ENCODE assay signal across 8 cellular contexts in the genomic region with DNA sequence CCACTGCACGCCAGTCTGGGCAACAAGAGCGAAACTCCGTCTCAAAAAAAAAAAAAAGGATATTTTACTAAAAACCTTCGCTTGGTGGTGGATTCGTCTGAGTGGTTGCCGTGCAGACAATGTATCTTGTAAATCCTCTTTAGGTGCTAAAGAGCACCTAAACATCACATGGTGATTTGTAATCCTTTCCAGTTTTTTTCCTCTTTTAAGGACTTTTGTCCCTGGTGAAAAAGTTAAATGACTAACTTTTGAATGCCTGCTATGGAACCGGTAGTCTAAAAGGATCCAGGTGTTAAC. TPM values are rescaled to one million over a fixed set of nuclear protein-coding genes. Genes with fewer than 3 reads are reported as not detected.
DNase-seq lines count a peak whose midpoint lies in the region; ATAC-seq and TF ChIP-seq lines count a peak whose summit lies in the region.

No MANE protein-coding gene starts in this region.

- peaks cover 26% of the 10 kb centered on the region for H3K4me1 Mint-ChIP-seq in activated CD4-positive, alpha-beta T cell treated with anti-CD3 and anti-CD28 coated beads, Interleukin-2, amount 10 ng/mL, durations not matched to agents 24 days and 14 days
- H3K4me1 Mint-ChIP-seq in immature natural killer cell = peaks cover 26 to 37% of the 10 kb centered on the region in 2 donors

- DNase-seq in activated CD4-positive, alpha-beta T cell treated with anti-CD3 and anti-CD28 coated beads, Interleukin-2, amount 10 ng/mL, durations not matched to agents 24 days and 14 days = no peak
- DNase-seq in activated CD4-positive, alpha-beta T cell treated with anti-CD3 and anti-CD28 coated beads for 4 hours = no peak
- DNase-seq in immature natural killer cell = no peak
- DNase-seq in substantia nigra (lab: John Stamatoyannopoulos, UW) = no peak
- DNase-seq in OCI-M1 (lab: John Stamatoyannopoulos, UW) = no peak
- no peak for DNase-seq in NCI-H2196 (lab: John Stamatoyannopoulos, UW; ENCODE audit: unreplicated experiment)

- peak overlapping the region; percentile 94 for H3K27ac Mint-ChIP-seq in activated CD4-positive, alpha-beta T cell treated with anti-CD3 and anti-CD28 coated beads, Interleukin-2, amount 10 ng/mL, durations not matched to agents 24 days and 14 days
- peak overlapping the region; percentile 89 to 98 (median 92) for H3K27ac Mint-ChIP-seq in immature natural killer cell

- peak overlapping the region; percentile 69 for H3K4me3 ChIP-seq in WI38 (ENCODE audit: low read depth, low read length)

- H3K36me3 Mint-ChIP-seq in activated CD4-positive, alpha-beta T cell treated with anti-CD3 and anti-CD28 coated beads, Interleukin-2, amount 10 ng/mL, durations not matched to agents 24 days and 14 days (ENCODE audit: low read depth) = peaks cover 16% of the 10 kb centered on the region
- no peaks in the 10 kb centered on the region for H3K36me3 Mint-ChIP-seq in immature natural killer cell

- no peak for ATAC-seq in HG02981 (IDR thresholded peaks at IDR 0.05; ENCODE audit: unreplicated experiment)

- H3K9me3 Mint-ChIP-seq in activated CD4-positive, alpha-beta T cell treated with anti-CD3 and anti-CD28 coated beads, Interleukin-2, amount 10 ng/mL, durations not matched to agents 24 days and 14 days = no peaks in the 10 kb centered on the region
- H3K9me3 Mint-ChIP-seq in immature natural killer cell = no peaks in the 10 kb centered on the region

- intact Hi-C loops in activated CD4-positive, alpha-beta T cell treated with anti-CD3 and anti-CD28 coated beads, Interleukin-2, amount 10 ng/mL, durations not matched to agents 24 days and 14 days (cut with micrococcal nuclease) = loop anchor here (2.0 to 5.0 kb wide), 4 partner anchors 36 to 315 kb away; a partner anchor contains a TSS

- peak overlapping the region; percentile 95 for H3K27ac ChIP-seq in substantia nigra (ENCODE audit: low read depth, low read length, poor library complexity, severe bottlenecking)

- no peak for TF ChIP-seq CTCF in WI38 (IDR thresholded peaks at IDR 0.05; ENCODE audit: low read depth, low read length)

- no peaks in the 10 kb centered on the region for H3K27me3 Mint-ChIP-seq in activated CD4-positive, alpha-beta T cell treated with anti-CD3 and anti-CD28 coated beads, Interleukin-2, amount 10 ng/mL, durations not matched to agents 24 days and 14 days
- H3K27me3 Mint-ChIP-seq in immature natural killer cell (ENCODE audit: low read depth in 3 of 3) = peaks cover 2 to 6% (median 3%) of the 10 kb centered on the region in 3 donors

- peak overlapping the region; percentile 96 for H3K4me3 Mint-ChIP-seq in activated CD4-positive, alpha-beta T cell treated with anti-CD3 and anti-CD28 coated beads, Interleukin-2, amount 10 ng/mL, durations not matched to agents 24 days and 14 days
- H3K4me3 Mint-ChIP-seq in immature natural killer cell = peak overlapping the region; percentile 89 to 95 (median 93)

RNA-seq across cellular contexts. Expression of a gene that starts 0.8 kb away (rescaled TPM):
- 30.3 and 33.6 TPM in 2 replicates for total RNA-seq in activated CD4-positive, alpha-beta T cell treated with anti-CD3 and anti-CD28 coated beads, Interleukin-2, amount 10 ng/mL, durations not matched to agents 24 days and 14 days
- polyA plus RNA-seq in immature natural killer cell = 10 to 100 TPM; 14.5 to 28.7 (median 17.6) TPM

RNA-seq across cellular contexts. Expression of a gene that starts 9.8 kb away (rescaled TPM):
- total RNA-seq in activated CD4-positive, alpha-beta T cell treated with anti-CD3 and anti-CD28 coated beads, Interleukin-2, amount 10 ng/mL, durations not matched to agents 24 days and 14 days = not detected in 2 replicates
- polyA plus RNA-seq in immature natural killer cell = not detected

RNA-seq across cellular contexts. Expression of a gene that starts 49.0 kb away (rescaled TPM):
- total RNA-seq in activated CD4-positive, alpha-beta T cell treated with anti-CD3 and anti-CD28 coated beads, Interleukin-2, amount 10 ng/mL, durations not matched to agents 24 days and 14 days = 56.2 and 62.3 TPM in 2 replicates
- polyA plus RNA-seq in immature natural killer cell = 10 to 100 TPM; 11.7 to 20.9 (median 15.3) TPM
